ENCODE assay signal across 12 cellular contexts in the genomic region with DNA sequence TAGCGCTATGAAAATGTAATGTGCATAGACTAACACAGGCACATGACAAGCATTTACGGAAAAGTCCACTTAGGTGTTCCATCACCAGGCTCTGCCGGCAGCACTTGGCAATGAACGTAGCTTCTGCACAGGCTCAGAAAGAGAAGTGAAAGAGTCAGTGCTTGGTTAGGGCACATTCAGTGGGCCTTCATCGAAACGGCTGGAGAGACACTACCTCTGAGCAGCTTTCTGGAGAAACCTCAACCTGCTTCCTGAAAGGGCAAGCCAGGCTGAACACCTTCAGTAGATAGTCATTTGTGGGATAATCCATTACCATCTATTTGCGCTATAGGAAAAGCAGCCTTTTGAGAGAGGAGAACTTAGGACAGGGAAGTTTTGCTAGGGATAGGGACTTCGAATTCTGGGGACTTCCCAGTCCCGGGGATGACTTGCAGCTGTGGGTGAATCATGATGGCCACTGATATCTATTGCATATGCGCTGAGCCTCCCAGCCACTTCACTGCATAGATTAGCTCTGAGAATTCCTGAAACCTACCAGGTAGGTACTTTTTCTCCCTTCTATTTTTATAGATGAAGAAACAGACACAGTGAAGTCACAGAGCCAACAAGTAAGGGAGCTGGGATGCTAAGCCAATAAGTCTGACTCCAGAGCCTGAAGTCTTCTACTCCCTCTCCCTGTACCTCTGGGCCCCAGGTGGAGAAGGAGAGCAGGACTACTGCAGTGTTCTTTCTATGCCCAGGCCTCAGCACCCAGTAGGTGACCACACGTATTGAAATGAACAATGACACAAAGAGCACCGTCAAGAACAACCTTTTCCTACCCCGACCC.
A peak's percentile ranks its signal among the peaks of the same experiment; 100 is the strongest.
DNase-seq lines count a peak whose midpoint lies in the region; ATAC-seq and TF ChIP-seq lines count a peak whose summit lies in the region.
"Had no signal": no experiment of that assay in that cellular context is flagged by ENCODE, and none has a peak within 500 bp of the region (broad histone marks: within the 10 kb centered on the region; RNA-seq: fewer than 3 reads in every experiment).

No MANE protein-coding gene starts in this region.

- H2AFZ ChIP-seq in OCI-LY3 (ENCODE audit: low read depth, low read length) = 0 out of 2 replicates have a peak overlapping the region, but pooled peaks have one; percentile 35

- H3K9me3 Mint-ChIP-seq in effector memory CD8-positive, alpha-beta T cell = no peaks in the 10 kb centered on the region
- H3K9me3 Mint-ChIP-seq: neural crest cell; stimulated activated naive CD8-positive, alpha-beta T cell treated with anti-CD3 and anti-CD28 coated beads, Interleukin-15, Interleukin-2, amounts not matched to agents 100 ng/mL and 50 ng/mL, for 24 hours had no signal

- no peaks in the 10 kb centered on the region for H4K20me1 ChIP-seq in OCI-LY3 (ENCODE audit: insufficient read depth, low read length)

- H3K27me3 Mint-ChIP-seq in effector memory CD8-positive, alpha-beta T cell = no peaks in the 10 kb centered on the region
- H3K27me3 Mint-ChIP-seq: stimulated activated naive CD8-positive, alpha-beta T cell treated with anti-CD3 and anti-CD28 coated beads, Interleukin-15, Interleukin-2, amounts not matched to agents 100 ng/mL and 50 ng/mL, for 24 hours had no signal

- H3K4me1 Mint-ChIP-seq in effector memory CD8-positive, alpha-beta T cell (ENCODE audit: low read depth in 2 of 2) = peaks cover 0 to 4% of the 10 kb centered on the region in 2 donors

- no peaks in the 10 kb centered on the region for H3K9me3 ChIP-seq in OCI-LY3 (ENCODE audit: insufficient read depth, low read length)
- no peaks in the 10 kb centered on the region for H3K9me3 ChIP-seq in muscle layer of duodenum (ENCODE audit: control insufficient read depth in 1 of 2, low read length in 2 of 2)

- no peaks in the 10 kb centered on the region for H3K79me2 ChIP-seq in OCI-LY3 (ENCODE audit: low read length)

- no peak overlapping the region for H3K4me3 Mint-ChIP-seq in effector memory CD8-positive, alpha-beta T cell
- H3K4me3 Mint-ChIP-seq: neural crest cell; stimulated activated naive CD8-positive, alpha-beta T cell treated with anti-CD3 and anti-CD28 coated beads, Interleukin-15, Interleukin-2, amounts not matched to agents 100 ng/mL and 50 ng/mL, for 24 hours had no signal

- H3K4me3 ChIP-seq in OCI-LY3 (ENCODE audit: low read length) = peak overlapping the region; percentile 45
- H3K4me3 ChIP-seq in muscle layer of duodenum (ENCODE audit: low read depth in 1 of 2, low read length in 2 of 2) = no peak overlapping the region

- ATAC-seq in GM19025 (IDR thresholded peaks at IDR 0.05; ENCODE audit: low read depth, unreplicated experiment) (peak; percentile 54), HG02678 (IDR thresholded peaks at IDR 0.05; ENCODE audit: unreplicated experiment) (peak; percentile 71), GM18517 (IDR thresholded peaks at IDR 0.05; ENCODE audit: unreplicated experiment) (no peak)
- no peak for ATAC-seq in effector memory CD8-positive, alpha-beta T cell (replicated peaks)

- H3K4me2 ChIP-seq in OCI-LY3 (ENCODE audit: low read length) = peak overlapping the region; percentile 72

- H3K9ac ChIP-seq in OCI-LY3 (ENCODE audit: low read length) = peak overlapping the region; percentile 20; the same call in 1 of the 2 replicates

- no peak for TF ChIP-seq CTCF in OCI-LY3 (IDR thresholded peaks at IDR 0.05; ENCODE audit: low read depth, low read length)

- H3K27me3 ChIP-seq in OCI-LY3 (ENCODE audit: low read depth, low read length) (no peaks in the 10 kb centered on the region), muscle layer of duodenum (ENCODE audit: low read depth, low read length) (no peaks in the 10 kb centered on the region)

- H3K36me3 ChIP-seq in OCI-LY3 (replicated peaks; ENCODE audit: low read depth, low read length) = no peaks in the 10 kb centered on the region
- H3K36me3 ChIP-seq in muscle layer of duodenum (ENCODE audit: control insufficient read depth in 1 of 2, insufficient read depth in 2 of 2, low read length in 2 of 2) = no peaks in the 10 kb centered on the region

- H3K4me1 ChIP-seq in OCI-LY3 (ENCODE audit: low read length) (peaks cover 25% of the 10 kb centered on the region), muscle layer of duodenum (ENCODE audit: control insufficient read depth in 1 of 2, insufficient read depth in 2 of 2, low read length in 2 of 2) (peaks cover 12 to 14% of the 10 kb centered on the region in 2 donors)

- DNase-seq in effector memory CD8-positive, alpha-beta T cell = no peak
- DNase-seq in activated CD4-positive, alpha-beta T cell treated with anti-CD3 and anti-CD28 coated beads, Interleukin-2, amount 50 U/mL, for 4 hours = no peak
- DNase-seq in DMS 273 (lab: John Stamatoyannopoulos, UW; ENCODE audit: unreplicated experiment) = no peak
- DNase-seq: activated CD8-positive, alpha-beta memory T cell treated with anti-CD3 and anti-CD28 coated beads for 24 hours; NCI-H446 had no signal

- H3K27ac ChIP-seq in OCI-LY3 (ENCODE audit: low read length) (no peak overlapping the region), muscle layer of duodenum (ENCODE audit: low read length) (peak overlapping the region; percentile 26)

- no peak overlapping the region for H3K27ac Mint-ChIP-seq in effector memory CD8-positive, alpha-beta T cell
- H3K27ac Mint-ChIP-seq: stimulated activated naive CD8-positive, alpha-beta T cell treated with anti-CD3 and anti-CD28 coated beads, Interleukin-15, Interleukin-2, amounts not matched to agents 100 ng/mL and 50 ng/mL, for 24 hours had no signal

- H3K36me3 Mint-ChIP-seq in effector memory CD8-positive, alpha-beta T cell (ENCODE audit: insufficient read depth) = no peaks in the 10 kb centered on the region

Comparison
In these comparisons a context has a peak if more than half of its experiments do, and no peak if none do; other contexts are left out.
1. ATAC-seq: peak in GM19025 (single experiment) and HG02678 (single experiment); none in GM18517 (single experiment) and effector memory CD8-positive, alpha-beta T cell (single experiment).